2 cellular contexts compared by ENCODE assay signal in the genomic region with DNA sequence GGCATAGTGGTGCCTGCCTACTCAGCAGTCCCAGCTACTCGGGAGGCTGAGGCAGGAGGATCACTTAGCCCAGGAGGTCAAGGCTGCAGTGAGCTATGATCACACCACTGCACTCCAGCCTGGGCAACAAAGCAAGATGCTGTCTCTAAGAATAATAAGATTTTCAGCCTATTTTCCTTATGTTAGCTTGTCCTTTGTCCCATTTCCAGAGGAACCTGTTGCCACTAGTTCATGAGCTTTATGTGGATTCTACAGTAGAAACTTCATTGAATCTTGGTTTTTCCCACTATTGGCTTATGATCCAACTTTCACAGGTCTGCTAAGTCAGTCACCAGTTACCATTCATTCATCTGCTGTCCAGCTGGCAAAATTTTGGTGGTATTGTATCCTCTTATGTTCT.
TF ChIP-seq lines count a peak whose summit lies in the region.

No MANE protein-coding gene starts in this region.

TF ChIP-seq in A549, 52 proteins besides CTCF, POLR2A, EP300 and RAD21:
- no peak for TF ChIP-seq CBX8 (IDR thresholded peaks at IDR 0.05)

TF ChIP-seq in HEK293, 187 proteins besides CTCF, POLR2A, EP300 and RAD21:
- TF ChIP-seq SCRT2 (tag by site-specific recombination; IDR thresholded peaks at IDR 0.05) (peak; percentile 86), SCRT1 (tag by site-specific recombination; IDR thresholded peaks at IDR 0.05; ENCODE audit: borderline replicate concordance) (peak; percentile 51; the same call in 1 of the 2 replicates), ZNF660 (tag by site-specific recombination; IDR thresholded peaks at IDR 0.05) (no peak), GLIS2 (tag by site-specific recombination; IDR thresholded peaks at IDR 0.05) (no peak), ZNF292 (tag by site-specific recombination; IDR thresholded peaks at IDR 0.05; ENCODE audit: borderline replicate concordance, low read depth) (no peak), ZNF202 (tag by site-specific recombination; IDR thresholded peaks at IDR 0.05; ENCODE audit: borderline replicate concordance) (no peak), SP3 (tag by site-specific recombination; IDR thresholded peaks at IDR 0.05) (no peak), ZNF629 (tag by site-specific recombination; IDR thresholded peaks at IDR 0.05) (no peak)
- TF ChIP-seq, protein P1, sequence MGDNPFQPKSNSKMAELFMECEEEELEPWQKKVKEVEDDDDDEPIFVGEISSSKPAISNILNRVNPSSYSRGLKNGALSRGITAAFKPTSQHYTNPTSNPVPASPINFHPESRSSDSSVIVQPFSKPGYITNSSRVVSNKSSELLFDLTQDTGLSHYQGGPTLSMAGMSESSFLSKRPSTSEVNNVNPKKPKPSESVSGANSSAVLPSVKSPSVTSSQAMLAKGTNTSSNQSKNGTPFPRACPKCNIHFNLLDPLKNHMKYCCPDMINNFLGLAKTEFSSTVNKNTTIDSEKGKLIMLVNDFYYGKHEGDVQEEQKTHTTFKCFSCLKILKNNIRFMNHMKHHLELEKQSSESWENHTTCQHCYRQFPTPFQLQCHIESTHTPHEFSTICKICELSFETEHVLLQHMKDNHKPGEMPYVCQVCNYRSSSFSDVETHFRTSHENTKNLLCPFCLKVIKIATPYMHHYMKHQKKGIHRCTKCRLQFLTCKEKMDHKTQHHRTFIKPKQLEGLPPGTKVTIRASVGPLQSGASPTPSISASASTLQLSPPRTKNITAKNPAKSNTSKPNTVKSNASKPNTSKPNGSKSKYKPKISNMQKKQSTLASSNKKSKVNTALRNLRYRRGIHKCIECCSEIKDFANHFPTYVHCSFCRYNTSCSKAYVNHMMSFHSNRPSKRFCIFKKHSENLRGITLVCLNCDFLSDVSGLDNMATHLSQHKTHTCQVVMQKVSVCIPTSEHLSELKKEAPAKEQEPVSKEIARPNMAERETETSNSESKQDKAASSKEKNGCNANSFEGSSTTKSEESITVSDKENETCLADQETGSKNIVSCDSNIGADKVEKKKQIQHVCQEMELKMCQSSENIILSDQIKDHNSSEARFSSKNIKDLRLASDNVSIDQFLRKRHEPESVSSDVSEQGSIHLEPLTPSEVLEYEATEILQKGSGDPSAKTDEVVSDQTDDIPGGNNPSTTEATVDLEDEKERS (tag by site-specific recombination; IDR thresholded peaks at IDR 0.05), result no peak
- TF ChIP-seq, protein P2, sequence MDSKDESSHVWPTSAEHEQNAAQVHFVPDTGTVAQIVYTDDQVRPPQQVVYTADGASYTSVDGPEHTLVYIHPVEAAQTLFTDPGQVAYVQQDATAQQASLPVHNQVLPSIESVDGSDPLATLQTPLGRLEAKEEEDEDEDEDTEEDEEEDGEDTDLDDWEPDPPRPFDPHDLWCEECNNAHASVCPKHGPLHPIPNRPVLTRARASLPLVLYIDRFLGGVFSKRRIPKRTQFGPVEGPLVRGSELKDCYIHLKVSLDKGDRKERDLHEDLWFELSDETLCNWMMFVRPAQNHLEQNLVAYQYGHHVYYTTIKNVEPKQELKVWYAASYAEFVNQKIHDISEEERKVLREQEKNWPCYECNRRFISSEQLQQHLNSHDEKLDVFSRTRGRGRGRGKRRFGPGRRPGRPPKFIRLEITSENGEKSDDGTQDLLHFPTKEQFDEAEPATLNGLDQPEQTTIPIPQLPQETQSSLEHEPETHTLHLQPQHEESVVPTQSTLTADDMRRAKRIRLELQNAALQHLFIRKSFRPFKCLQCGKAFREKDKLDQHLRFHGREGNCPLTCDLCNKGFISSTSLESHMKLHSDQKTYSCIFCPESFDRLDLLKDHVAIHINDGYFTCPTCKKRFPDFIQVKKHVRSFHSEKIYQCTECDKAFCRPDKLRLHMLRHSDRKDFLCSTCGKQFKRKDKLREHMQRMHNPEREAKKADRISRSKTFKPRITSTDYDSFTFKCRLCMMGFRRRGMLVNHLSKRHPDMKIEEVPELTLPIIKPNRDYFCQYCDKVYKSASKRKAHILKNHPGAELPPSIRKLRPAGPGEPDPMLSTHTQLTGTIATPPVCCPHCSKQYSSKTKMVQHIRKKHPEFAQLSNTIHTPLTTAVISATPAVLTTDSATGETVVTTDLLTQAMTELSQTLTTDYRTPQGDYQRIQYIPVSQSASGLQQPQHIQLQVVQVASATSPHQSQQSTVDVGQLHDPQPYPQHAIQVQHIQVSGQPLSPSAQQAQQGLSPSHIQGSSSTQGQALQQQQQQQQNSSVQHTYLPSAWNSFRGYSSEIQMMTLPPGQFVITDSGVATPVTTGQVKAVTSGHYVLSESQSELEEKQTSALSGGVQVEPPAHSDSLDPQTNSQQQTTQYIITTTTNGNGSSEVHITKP (tag by site-specific recombination; IDR thresholded peaks at IDR 0.05), result no peak
